In genomic region chr19:13788991-13789390, GRCh38 we compare ENCODE assay signal across 11 cellular contexts. TPM values are rescaled to one million over a fixed set of nuclear protein-coding genes. Genes with fewer than 3 reads are reported as not detected.
DNase-seq lines count a peak whose midpoint lies in the region; ATAC-seq and TF ChIP-seq lines count a peak whose summit lies in the region.
"Had no signal": no experiment of that assay in that cellular context is flagged by ENCODE, and none has a peak within 500 bp of the region (broad histone marks: within the 10 kb centered on the region; RNA-seq: fewer than 3 reads in every experiment).

No MANE protein-coding gene starts in this region.

- intact Hi-C loops in natural killer cell (cut with micrococcal nuclease) = no loop called here

- peak; percentile 69 for DNase-seq in DND-41
- peak; percentile 36 to 50 for DNase-seq in NOMO-1 (lab: John Stamatoyannopoulos, UW; ENCODE audit: unreplicated experiment in 2 of 2)
- DNase-seq in brain microvascular endothelial cell = peak; percentile 65
- DNase-seq in natural killer cell = peak; percentile 30
- DNase-seq in T1000 (lab: John Stamatoyannopoulos, UW) = no peak
- DNase-seq in NCI-H2196 (lab: John Stamatoyannopoulos, UW; ENCODE audit: unreplicated experiment) = no peak
- DNase-seq in C1 segment of cervical spinal cord (lab: John Stamatoyannopoulos, UW) = no peak
- DNase-seq in stimulated activated CD4-positive, alpha-beta T cell treated with anti-CD3 and anti-CD28 coated beads, Interleukin-15, amount 100 ng/mL, for 24 hours = no peak
- DNase-seq: substantia nigra had no signal

- H3K9ac ChIP-seq in DND-41 (ENCODE audit: low read depth, low read length) = no peak overlapping the region
- H3K9ac ChIP-seq: parathyroid adenoma had no signal

- no peaks in the 10 kb centered on the region for H3K36me3 ChIP-seq in DND-41 (ENCODE audit: insufficient read depth, low read length)
- H3K36me3 ChIP-seq in brain microvascular endothelial cell (replicated peaks) = no peaks in the 10 kb centered on the region
- H3K36me3 ChIP-seq: SJSA1 had no signal

- peaks cover 44% of the 10 kb centered on the region for H3K4me1 ChIP-seq in DND-41 (ENCODE audit: insufficient read depth, low read length)

- H3K27ac ChIP-seq in DND-41 (ENCODE audit: low read length) (peak overlapping the region; percentile 78), brain microvascular endothelial cell (peak overlapping the region; percentile 82)
- H3K27ac ChIP-seq: parathyroid adenoma, SJSA1 had no signal

- H3K4me3 ChIP-seq in DND-41 (ENCODE audit: low read depth in 1 of 2, low read length in 2 of 2) (no peak overlapping the region), brain microvascular endothelial cell (ENCODE audit: low read depth, low read length) (no peak overlapping the region)
- H3K4me3 ChIP-seq: SJSA1 had no signal

- H2AFZ ChIP-seq in DND-41 (ENCODE audit: low read depth, low read length) = no peak overlapping the region
- H2AFZ ChIP-seq: parathyroid adenoma had no signal

- peaks cover 30 to 36% of the 10 kb centered on the region in 2 donors for H3K4me1 Mint-ChIP-seq in natural killer cell

- peak overlapping the region; percentile 72 to 78 for H3K27ac Mint-ChIP-seq in natural killer cell

- H3K9me3 ChIP-seq in DND-41 (ENCODE audit: insufficient read depth, low read length, severe bottlenecking) = no peaks in the 10 kb centered on the region
- H3K9me3 ChIP-seq: SJSA1 had no signal

- H3K4me3 Mint-ChIP-seq in natural killer cell = peak overlapping the region; percentile 69

- ATAC-seq in DND-41 (ENCODE audit: insufficient read depth, low read depth) (peak; percentile 47), natural killer cell (peak in 2 of 3 donors; percentile 10 to 12)

- H3K27me3 Mint-ChIP-seq in natural killer cell (ENCODE audit: low read depth in 2 of 2) = no peaks in the 10 kb centered on the region

- no peaks in the 10 kb centered on the region for H3K9me3 Mint-ChIP-seq in natural killer cell

- in situ Hi-C loops in brain microvascular endothelial cell (cut with HindIII; ENCODE audit: low pct_ligation_motif_present, low sequenced_read_pairs) = no loop called here

- H4K20me1 ChIP-seq in DND-41 (ENCODE audit: insufficient read depth, low read length) = no peaks in the 10 kb centered on the region

- TF ChIP-seq CTCF in DND-41 (IDR thresholded peaks at IDR 0.05; ENCODE audit: borderline replicate concordance, extremely low read depth, low read length, poor library complexity, severe bottlenecking) (no peak), brain microvascular endothelial cell (IDR thresholded peaks at IDR 0.05; ENCODE audit: low read depth, low read length, missing control alignments) (no peak), natural killer cell (IDR thresholded peaks at IDR 0.05) (no peak)

- H3K36me3 Mint-ChIP-seq in natural killer cell = no peaks in the 10 kb centered on the region

- H3K4me2 ChIP-seq in DND-41 (ENCODE audit: insufficient read depth, low read length) = no peak overlapping the region

- H3K27me3 ChIP-seq in DND-41 (ENCODE audit: insufficient read depth, low read length, poor library complexity) = no peaks in the 10 kb centered on the region
- no peaks in the 10 kb centered on the region for H3K27me3 ChIP-seq in brain microvascular endothelial cell (replicated peaks)
- H3K27me3 ChIP-seq: SJSA1 had no signal

- no peaks in the 10 kb centered on the region for H3K79me2 ChIP-seq in DND-41 (ENCODE audit: insufficient read depth, low read length)
- H3K79me2 ChIP-seq: parathyroid adenoma had no signal

RNA-seq across cellular contexts. Expression of gene ZSWIM4, which starts 6.3 kb away (rescaled TPM):
- 1 to 10 TPM; 5.8 to 5.9 (median 5.9) TPM for total RNA-seq in natural killer cell

RNA-seq across cellular contexts. Expression of gene C19orf53, which starts 14.7 kb away (rescaled TPM):
- total RNA-seq in natural killer cell = 10 to 100 TPM; 52.2 to 56.6 (median 54.7) TPM

RNA-seq across cellular contexts. Expression of gene MRI1, which starts 24.7 kb away (rescaled TPM):
- 10 to 100 TPM; 25.7 to 35.4 (median 26.7) TPM for total RNA-seq in natural killer cell

Comparison
In these comparisons a context has a peak if more than half of its experiments do, and no peak if none do; other contexts are left out.
1. DNase-seq: peak in DND-41 (single experiment), NOMO-1 (2 of 2), brain microvascular endothelial cell (single experiment) and natural killer cell (single experiment); none in T1000 (single experiment), NCI-H2196 (single experiment), C1 segment of cervical spinal cord (0 of 14) and stimulated activated CD4-positive, alpha-beta T cell treated with anti-CD3 and anti-CD28 coated beads, Interleukin-15, amount 100 ng/mL, for 24 hours (single experiment).